1 cellular context compared by ENCODE assay signal in genomic region chr1:208202333-208202987, GRCh38.
TF ChIP-seq lines count a peak whose summit lies in the region.

No MANE protein-coding gene starts in this region.

TF ChIP-seq in SK-N-SH treated with all-trans-retinoic acid at 6 μM for 48 hours, 23 proteins besides CTCF, POLR2A, EP300 and RAD21 (continued from another document):
- no peak for TF ChIP-seq CREB5 (CRISPR knock-in tag; IDR thresholded peaks at IDR 0.05; ENCODE audit: low read depth)
- no peak for TF ChIP-seq ZNF8 (CRISPR knock-in tag; IDR thresholded peaks at IDR 0.05)
- TF ChIP-seq PPARA (CRISPR knock-in tag; IDR thresholded peaks at IDR 0.05; ENCODE audit: borderline replicate concordance) = no peak
- no peak for TF ChIP-seq ZNF565 (CRISPR knock-in tag; conservative IDR thresholded peaks at IDR 0.05; ENCODE audit: low read depth)
- TF ChIP-seq BACH2 (CRISPR knock-in tag; IDR thresholded peaks at IDR 0.05; ENCODE audit: borderline replicate concordance) = no peak
- no peak for TF ChIP-seq OSR1 (CRISPR knock-in tag; IDR thresholded peaks at IDR 0.05)
- TF ChIP-seq TOX (CRISPR knock-in tag; IDR thresholded peaks at IDR 0.05; ENCODE audit: borderline replicate concordance) = no peak
- no peak for TF ChIP-seq ARNTL (CRISPR knock-in tag; IDR thresholded peaks at IDR 0.05; ENCODE audit: borderline replicate concordance, low read depth)
- no peak for TF ChIP-seq GLIS3 (CRISPR knock-in tag; IDR thresholded peaks at IDR 0.05)
- no peak for TF ChIP-seq ZNF70 (CRISPR knock-in tag; IDR thresholded peaks at IDR 0.05)
- no peak for TF ChIP-seq CSDC2 (CRISPR knock-in tag; IDR thresholded peaks at IDR 0.05)
- TF ChIP-seq ZC3H10 (CRISPR knock-in tag; IDR thresholded peaks at IDR 0.05) = no peak
- TF ChIP-seq ESRRG (CRISPR knock-in tag; IDR thresholded peaks at IDR 0.05) = no peak
- no peak for TF ChIP-seq PATZ1 (CRISPR knock-in tag; IDR thresholded peaks at IDR 0.05; ENCODE audit: borderline replicate concordance)
- TF ChIP-seq SNAI2 (CRISPR knock-in tag; IDR thresholded peaks at IDR 0.05) = no peak
- TF ChIP-seq ZFP3 (CRISPR knock-in tag; IDR thresholded peaks at IDR 0.05) = no peak
